ENCODE assay signal across 23 cellular contexts in the genomic region with DNA sequence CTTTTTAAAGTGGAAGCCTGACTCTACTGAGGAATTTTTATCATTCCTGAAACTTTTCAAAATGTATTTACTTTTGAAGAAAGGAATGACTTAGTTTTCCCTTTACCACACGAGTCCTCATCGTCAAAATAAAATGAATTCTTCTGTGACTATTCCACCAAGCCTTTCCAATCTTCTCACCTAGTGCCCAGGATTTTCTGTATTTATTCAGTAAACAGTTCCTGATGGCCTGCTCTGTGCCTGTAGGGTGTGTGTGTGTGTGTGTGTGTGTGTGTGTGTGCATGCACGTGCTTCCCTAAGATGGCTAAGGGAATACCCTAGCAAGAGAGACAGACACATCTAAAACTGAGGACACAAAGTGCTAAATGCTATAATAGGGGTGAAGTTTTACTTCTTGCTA.
A peak's percentile ranks its signal among the peaks of the same experiment; 100 is the strongest.
DNase-seq lines count a peak whose midpoint lies in the region; ATAC-seq and TF ChIP-seq lines count a peak whose summit lies in the region.
"Had no signal": no experiment of that assay in that cellular context is flagged by ENCODE, and none has a peak within 500 bp of the region (broad histone marks: within the 10 kb centered on the region; RNA-seq: fewer than 3 reads in every experiment).

No MANE protein-coding gene starts in this region.

- intact Hi-C loops in sciatic nerve (cut with DNase I) = no loop called here
- intact Hi-C loops in left lung (cut with DNase I) = no loop called here

- DNase-seq in BJ (ENCODE audit: low read depth) (peak; percentile 20), chondrocyte (ENCODE audit: low spot score) (no peak), hepatic stellate cell (ENCODE audit: low spot score) (peak; percentile 7), sciatic nerve (ENCODE audit: low spot score) (no peak), left lung (no peak), NCI-H2227 (lab: John Stamatoyannopoulos, UW; ENCODE audit: unreplicated experiment) (no peak)
- DNase-seq: Caco-2; CD4-positive, alpha-beta T cell; DMS 273 treated with DMSO at 0.1 percent for 48 hours; KG1; NCI-H1092 treated with DMSO at 0.1 percent for 48 hours; NCI-H1436 treated with DMSO at 0.1 percent for 48 hours; NCI-H1930; NCI-H226; NCI-H510A treated with DMSO at 0.1 percent for 48 hours; NCI-H774; NK-92 treated with Interleukin-12 subunit alpha and Interleukin-12 subunit beta, amount 100 ng/mL, for 24 hours; SHP77 treated with DMSO at 0.1 percent for 48 hours had no signal

- CTCF ChIA-PET in BJ (lab: Yijun Ruan, JAX) = no interaction called here

- TF ChIP-seq CTCF in BJ (IDR thresholded peaks at IDR 0.05; ENCODE audit: insufficient read depth, low read depth, low read length) (no peak), chondrocyte (IDR thresholded peaks at IDR 0.05) (no peak), left lung (IDR thresholded peaks at IDR 0.05) (no peak)

- ATAC-seq in sciatic nerve (peak; percentile 47), left lung (no peak), GM21381 (IDR thresholded peaks at IDR 0.05; ENCODE audit: unreplicated experiment) (no peak)
- ATAC-seq: A549 had no signal

- H3K27ac Mint-ChIP-seq in chondrocyte (ENCODE audit: unreplicated experiment) = peak overlapping the region; percentile 61
- H3K27ac Mint-ChIP-seq: CD4-positive, alpha-beta T cell had no signal

- H3K4me3 ChIP-seq in BJ (ENCODE audit: low read depth, low read length) (no peak overlapping the region), left lung (no peak overlapping the region)
- H3K4me3 ChIP-seq: A549, BLaER1, SK-N-MC had no signal

- POLR2A ChIA-PET in BJ (lab: Charles Lee) = no interaction called here

- H3K9me3 Mint-ChIP-seq in chondrocyte (ENCODE audit: low read depth) = peaks cover 5% of the 10 kb centered on the region

- H3K4me1 ChIP-seq in left lung = no peaks in the 10 kb centered on the region
- H3K4me1 ChIP-seq: A549, Caco-2 had no signal

- no peak overlapping the region for H3K27ac ChIP-seq in left lung
- H3K27ac ChIP-seq: A549, BLaER1, RWPE1, SK-N-MC had no signal

- peaks cover 0 to 9% of the 10 kb centered on the region in 2 donors for H3K9me3 ChIP-seq in left lung
- H3K9me3 ChIP-seq: Caco-2 had no signal

- peaks cover 3% of the 10 kb centered on the region for H3K36me3 Mint-ChIP-seq in chondrocyte (ENCODE audit: low read depth)

- peaks cover 33% of the 10 kb centered on the region for H3K4me1 Mint-ChIP-seq in chondrocyte (ENCODE audit: low read depth)

- H3K27me3 Mint-ChIP-seq in chondrocyte (ENCODE audit: low read depth) = no peaks in the 10 kb centered on the region

- H3K36me3 ChIP-seq in BJ (ENCODE audit: control insufficient read depth, insufficient read depth, low read length) (no peaks in the 10 kb centered on the region), left lung (no peaks in the 10 kb centered on the region)
- H3K36me3 ChIP-seq: BLaER1 had no signal

- H3K4me3 Mint-ChIP-seq in chondrocyte (ENCODE audit: unreplicated experiment) = no peak overlapping the region
- H3K4me3 Mint-ChIP-seq: CD4-positive, alpha-beta T cell had no signal

- H3K27me3 ChIP-seq in BJ (ENCODE audit: control insufficient read depth, insufficient read depth, low read length) = no peaks in the 10 kb centered on the region
- H3K27me3 ChIP-seq in left lung = no peaks in the 10 kb centered on the region
- H3K27me3 ChIP-seq: BLaER1 had no signal

Comparison
In these comparisons a context has a peak if more than half of its experiments do, and no peak if none do; other contexts are left out.
1. DNase-seq: peak in BJ (single experiment) and hepatic stellate cell (single experiment); none in chondrocyte (single experiment), sciatic nerve (single experiment), left lung (0 of 2) and NCI-H2227 (single experiment).